In genomic region chr10:45602836-45603235, GRCh38 we compare ENCODE assay signal across 28 cellular contexts.
"Had no signal": no experiment of that assay in that cellular context is flagged by ENCODE, and none has a peak within 500 bp of the region (broad histone marks: within the 10 kb centered on the region; RNA-seq: fewer than 3 reads in every experiment).

No MANE protein-coding gene starts in this region.

- H3K4me1 ChIP-seq: testis, thyroid gland, upper lobe of right lung, uterus, vagina had no signal

- H3K4me3 Mint-ChIP-seq: stimulated activated effector memory CD8-positive, alpha-beta T cell treated with anti-CD3 and anti-CD28 coated beads, Interleukin-12 subunit alpha, Interleukin-12 subunit beta, amount 100 ng/mL, for 72 hours; stimulated activated memory B cell treated with anti-CD40 and anti-IgM and Interleukin-4, amounts not matched to agents 10 μg/mL and 1 μg/mL and 100 μg/mL, for 72 hours; stimulated activated naive B cell treated with anti-CD40 and anti-IgM and Interleukin-4, amounts not matched to agents 10 μg/mL and 1 μg/mL and 100 μg/mL, for 72 hours; stimulated activated naive CD8-positive, alpha-beta T cell treated with anti-CD3 and anti-CD28 coated beads, Interleukin-15, amount 100 ng/mL, for 72 hours; stimulated activated naive CD8-positive, alpha-beta T cell treated with anti-CD3 and anti-CD28 coated beads, Interleukin-15, Interleukin-2, amounts not matched to agents 100 ng/mL and 50 ng/mL, for 24 hours; type B pancreatic cell had no signal

- H3K27ac Mint-ChIP-seq: stimulated activated effector memory CD8-positive, alpha-beta T cell treated with anti-CD3 and anti-CD28 coated beads, Interleukin-12 subunit alpha, Interleukin-12 subunit beta, amount 100 ng/mL, for 72 hours; stimulated activated memory B cell treated with anti-CD40 and anti-IgM and Interleukin-4, amounts not matched to agents 10 μg/mL and 1 μg/mL and 100 μg/mL, for 72 hours; stimulated activated naive B cell treated with anti-CD40 and anti-IgM and Interleukin-4, amounts not matched to agents 10 μg/mL and 1 μg/mL and 100 μg/mL, for 72 hours; stimulated activated naive CD8-positive, alpha-beta T cell treated with anti-CD3 and anti-CD28 coated beads, Interleukin-15, amount 100 ng/mL, for 72 hours; stimulated activated naive CD8-positive, alpha-beta T cell treated with anti-CD3 and anti-CD28 coated beads, Interleukin-15, Interleukin-2, amounts not matched to agents 100 ng/mL and 50 ng/mL, for 24 hours; type B pancreatic cell had no signal

- H3K27me3 Mint-ChIP-seq: type B pancreatic cell had no signal

- H3K4me3 ChIP-seq: stomach, suprapubic skin, testis, thoracic aorta, thyroid gland, tibial artery, tibial nerve, transverse colon, upper lobe of left lung, upper lobe of right lung, uterus, vagina had no signal

- H3K4me1 Mint-ChIP-seq: stimulated activated effector memory CD8-positive, alpha-beta T cell treated with anti-CD3 and anti-CD28 coated beads, Interleukin-12 subunit alpha, Interleukin-12 subunit beta, amount 100 ng/mL, for 72 hours had no signal

- H3K27ac ChIP-seq: stomach, suprapubic skin, testis, thoracic aorta, thyroid gland, tibial artery, tibial nerve, transverse colon, upper lobe of left lung, upper lobe of right lung, uterus, vagina had no signal

- H3K36me3 Mint-ChIP-seq: stimulated activated effector memory CD8-positive, alpha-beta T cell treated with anti-CD3 and anti-CD28 coated beads, Interleukin-12 subunit alpha, Interleukin-12 subunit beta, amount 100 ng/mL, for 72 hours; type B pancreatic cell had no signal

- H3K27me3 ChIP-seq: testis, thyroid gland, upper lobe of right lung, uterus, vagina had no signal

- H3K9me3 ChIP-seq: stomach, suprapubic skin, testis, thoracic aorta, thyroid gland, tibial artery, tibial nerve, transverse colon, upper lobe of left lung, upper lobe of right lung, uterus, vagina had no signal

- DNase-seq: stimulated activated CD4-positive, alpha-beta T cell treated with anti-CD3 and anti-CD28 coated beads, Interleukin-2, amount 100 ng/mL, for 48 hours; stimulated activated CD4-positive, alpha-beta T cell treated with anti-CD3 and anti-CD28 coated beads, Interleukin-4, amount 100 ng/mL, for 1 hour; stimulated activated CD4-positive, alpha-beta T cell treated with anti-CD3 and anti-CD28 coated beads, Interleukin-4, amount 100 ng/mL, for 24 hours; stimulated activated CD4-positive, alpha-beta T cell treated with anti-CD3 and anti-CD28 coated beads, Interleukin-4, amount 100 ng/mL, for 4 hours; stimulated activated CD8-positive, alpha-beta memory T cell treated with anti-CD3 and anti-CD28 coated beads, Interleukin-4, amount 100 ng/mL, for 48 hours; stimulated activated naive B cell treated with anti-CD40 and anti-IgM and Interleukin-4, amounts not matched to agents 10 μg/mL and 1 μg/mL and 100 μg/mL, for 72 hours; stimulated activated naive CD4-positive, alpha-beta T cell; stimulated activated naive CD4-positive, alpha-beta T cell treated with Interleukin-2 at 50 U/mL for 16 hours; stimulated activated naive CD8-positive, alpha-beta T cell treated with anti-CD3 and anti-CD28 coated beads, Interleukin-15, amount 100 ng/mL, for 72 hours; stimulated activated naive CD8-positive, alpha-beta T cell treated with anti-CD3 and anti-CD28 coated beads, Interleukin-15, Interleukin-2, amounts not matched to agents 100 U/mL and 50 U/mL, for 24 hours; stomach; substantia nigra; testis; thyroid gland; tibial artery; transverse colon; trophoblast cell; upper lobe of left lung; upper lobe of right lung; uterus had no signal

- ATAC-seq: stimulated activated effector memory CD8-positive, alpha-beta T cell treated with anti-CD3 and anti-CD28 coated beads, Interleukin-12 subunit alpha, Interleukin-12 subunit beta, amount 100 ng/mL, for 72 hours; stimulated activated memory B cell treated with anti-CD40 and anti-IgM and Interleukin-4, amounts not matched to agents 10 μg/mL and 1 μg/mL and 100 μg/mL, for 72 hours; stimulated activated naive B cell treated with anti-CD40 and anti-IgM and Interleukin-4, amounts not matched to agents 10 μg/mL and 1 μg/mL and 100 μg/mL, for 72 hours; stimulated activated naive CD8-positive, alpha-beta T cell treated with anti-CD3 and anti-CD28 coated beads, Interleukin-15, amount 100 ng/mL, for 72 hours; stimulated activated naive CD8-positive, alpha-beta T cell treated with anti-CD3 and anti-CD28 coated beads, Interleukin-15, Interleukin-2, amounts not matched to agents 100 U/mL and 50 U/mL, for 24 hours had no signal

- H3K36me3 ChIP-seq: suprapubic skin, thoracic aorta, thyroid gland, tibial artery, transverse colon, upper lobe of left lung, upper lobe of right lung, uterus, vagina had no signal
